Comparison of ENCODE assay signal across 32 cellular contexts in genomic region chr13:106306748-106307277, GRCh38.
"Had no signal": no experiment of that assay in that cellular context is flagged by ENCODE, and none has a peak within 500 bp of the region (broad histone marks: within the 10 kb centered on the region; RNA-seq: fewer than 3 reads in every experiment).

No MANE protein-coding gene starts in this region.

- H3K27me3 Mint-ChIP-seq: activated CD8-positive, alpha-beta T cell treated with anti-CD3 and anti-CD28 coated beads for 36 hours; activated T-helper 17 cell treated with anti-CD3 and anti-CD28 coated beads, Interleukin-2, amount 50 U/mL, for 72 hours; central memory CD8-positive, alpha-beta T cell; T-helper 17 cell had no signal

- H3K4me1 Mint-ChIP-seq: activated T-helper 17 cell treated with anti-CD3 and anti-CD28 coated beads, Interleukin-2, amount 50 U/mL, for 72 hours; central memory CD8-positive, alpha-beta T cell; T-helper 17 cell had no signal

- FAIRE-seq: astrocyte, bronchial epithelial cell, colon, endometrium, endothelial cell of umbilical vein had no signal

- ATAC-seq: activated CD8-positive, alpha-beta T cell treated with anti-CD3 and anti-CD28 coated beads for 36 hours; activated T-cell treated with anti-CD3 and anti-CD28 coated beads, Interleukin-2, amount 50 U/mL, for 4 hours; activated T-helper 17 cell treated with anti-CD3 and anti-CD28 coated beads, Interleukin-2, amount 50 U/mL, for 72 hours; gastroesophageal sphincter; heart right ventricle; T-helper 17 cell had no signal

- H3K9me3 ChIP-seq: esophagus squamous epithelium had no signal

- DNase-seq: activated CD4-positive, alpha-beta T cell treated with anti-CD3 and anti-CD28 coated beads for 48 hours; activated CD4-positive, alpha-beta T cell treated with anti-CD3 and anti-CD28 coated beads, Interleukin-2, amount 50 U/mL, for 1 hour; activated CD4-positive, alpha-beta T cell treated with anti-CD3 and anti-CD28 coated beads, Interleukin-2, amount 50 U/mL, for 48 hours; activated CD8-positive, alpha-beta memory T cell treated with anti-CD3 and anti-CD28 coated beads for 24 hours; activated CD8-positive, alpha-beta T cell treated with anti-CD3 and anti-CD28 coated beads for 36 hours; activated effector memory CD4-positive, alpha-beta T cell treated with Interleukin-2 at 50 U/mL for 16 hours; activated gamma-delta T cell treated with Interleukin-2 at 50 U/mL for 16 hours; activated naive CD4-positive, alpha-beta T cell treated with anti-CD3 and anti-CD28 coated beads, Interleukin-2, amount 50 U/mL, for 16 hours; activated naive CD4-positive, alpha-beta T cell treated with Interleukin-2 at 50 U/mL for 16 hours; activated T-cell treated with anti-CD3 and anti-CD28 coated beads, Interleukin-2, amount 50 U/mL, for 4 hours; amniotic stem cell; anterior cingulate cortex; brain microvascular endothelial cell; cortex of kidney; effector CD8-positive, alpha-beta T cell; esophagus squamous epithelium; foreskin melanocyte; heart right ventricle; T-helper 17 cell; T1000 had no signal

- H3K27ac ChIP-seq: brain microvascular endothelial cell, epithelial cell of prostate, esophagus squamous epithelium, gastroesophageal sphincter, heart right ventricle, hepatocyte had no signal

- H3K27ac Mint-ChIP-seq: activated CD8-positive, alpha-beta T cell treated with anti-CD3 and anti-CD28 coated beads for 36 hours; activated naive CD8-positive, alpha-beta T cell; activated T-helper 17 cell treated with anti-CD3 and anti-CD28 coated beads, Interleukin-2, amount 50 U/mL, for 72 hours; T-helper 17 cell; T-helper 2 cell treated with Interferon-gamma antibody and Interleukin-4, amounts not matched to agents 5 μg/mL and 100 μg/mL, for 36 hours had no signal

- H3K36me3 Mint-ChIP-seq: activated naive CD8-positive, alpha-beta T cell had no signal

- H3K36me3 ChIP-seq: brain microvascular endothelial cell, esophagus squamous epithelium, gastroesophageal sphincter, heart right ventricle had no signal

- H3K4me3 Mint-ChIP-seq: activated CD8-positive, alpha-beta T cell treated with anti-CD3 and anti-CD28 coated beads for 36 hours; activated naive CD8-positive, alpha-beta T cell; activated T-cell treated with anti-CD3 and anti-CD28 coated beads, Interleukin-2, amount 50 U/mL, for 4 hours; activated T-helper 17 cell treated with anti-CD3 and anti-CD28 coated beads, Interleukin-2, amount 50 U/mL, for 72 hours; central memory CD8-positive, alpha-beta T cell; T-helper 17 cell; T-helper 2 cell treated with Interferon-gamma antibody and Interleukin-4, amounts not matched to agents 5 μg/mL and 100 μg/mL, for 36 hours had no signal

- H3K4me2 ChIP-seq: hepatocyte had no signal

- H3K4me3 ChIP-seq: esophagus squamous epithelium, gastroesophageal sphincter, heart right ventricle, hepatocyte had no signal

- H3K4me1 ChIP-seq: gastroesophageal sphincter, heart right ventricle had no signal
